Comparison of ENCODE assay signal across 8 cellular contexts in the genomic region with DNA sequence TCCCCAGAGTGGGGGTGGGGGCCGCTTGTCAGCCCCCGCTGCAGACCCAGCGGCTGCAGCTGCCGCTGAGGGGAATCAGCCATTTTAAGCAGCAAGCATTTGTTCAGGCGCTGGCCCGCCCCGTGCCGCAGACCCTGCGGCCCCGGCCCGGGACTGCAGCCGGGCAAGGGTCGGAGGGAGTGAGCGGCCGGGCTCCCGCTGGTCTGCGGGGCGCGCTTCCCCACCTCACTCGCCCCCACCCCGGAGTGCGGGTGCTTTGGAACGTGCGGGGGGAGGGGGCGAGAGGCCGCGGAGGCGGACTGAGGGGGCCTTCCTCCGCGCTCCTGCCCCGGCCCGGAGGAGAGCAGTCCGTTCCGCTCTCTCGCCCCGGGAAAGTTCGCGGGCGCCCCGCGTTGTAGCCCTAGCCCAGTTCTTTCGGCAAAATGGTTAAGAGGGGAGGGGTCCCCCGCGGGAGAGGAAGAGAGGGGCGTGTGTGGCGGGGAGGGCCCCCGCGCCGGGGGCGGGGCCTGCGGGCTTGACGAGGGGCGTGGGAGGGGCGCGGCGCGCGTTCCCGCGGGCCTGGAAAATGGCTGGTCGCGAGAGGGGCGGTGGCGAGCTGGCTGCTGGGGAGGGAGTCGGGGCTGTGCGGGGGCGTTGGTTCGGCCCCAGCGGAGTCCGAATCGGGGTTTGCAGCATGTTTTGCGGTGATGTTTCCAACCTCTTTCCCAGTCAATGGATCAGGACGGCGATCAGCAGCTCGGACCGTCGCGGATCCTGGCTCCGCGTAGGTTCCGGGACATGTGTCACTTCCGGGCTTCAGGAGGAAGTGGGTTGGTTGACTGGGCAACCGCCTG. TPM values are rescaled to one million over a fixed set of nuclear protein-coding genes. Genes with fewer than 3 reads are reported as not detected.
DNase-seq lines count a peak whose midpoint lies in the region; ATAC-seq and TF ChIP-seq lines count a peak whose summit lies in the region.

No MANE protein-coding gene starts in this region.

- intact Hi-C loops in Caco-2 (cut with micrococcal nuclease; ENCODE audit: unreplicated experiment): loop anchor here (2.0 kb wide), 1 partner anchor 65 kb away; no protein-coding TSS in a partner anchor

- H3K36me3 Mint-ChIP-seq in Caco-2 (ENCODE audit: insufficient read depth, unreplicated experiment) (peaks cover 13% of the 10 kb centered on the region), endothelial cell (ENCODE audit: low read depth, unreplicated experiment) (no peaks in the 10 kb centered on the region), mesothelial cell of epicardium (peaks cover 8% of the 10 kb centered on the region)

- no peak for TF ChIP-seq CTCF in Caco-2 (IDR thresholded peaks at IDR 0.05; ENCODE audit: insufficient read depth in 1 of 2, low read depth in 1 of 2, low read length in 1 of 2, severe bottlenecking in 1 of 2, unreplicated experiment in 1 of 2)
- TF ChIP-seq CTCF in endothelial cell (IDR thresholded peaks at IDR 0.05; ENCODE audit: unreplicated experiment): no peak
- no peak for TF ChIP-seq CTCF in mesothelial cell of epicardium (IDR thresholded peaks at IDR 0.05; ENCODE audit: unreplicated experiment)

- CTCF ChIA-PET in Caco-2 (lab: Charles Lee): interaction anchor here (0.7 kb wide), 1 partner anchor 114 kb away, joined by 3 read pairs; no protein-coding TSS in a partner anchor

- DNase-seq in Caco-2 (peak; percentile 87), HK-2 (ENCODE audit: unreplicated experiment) (peak; percentile 82), NOMO-1 treated with DMSO at 0.1 percent for 48 hours (lab: John Stamatoyannopoulos, UW; ENCODE audit: unreplicated experiment) (peak; percentile 76), endothelial cell (ENCODE audit: low spot score) (peak; percentile 83), mesothelial cell of epicardium (ENCODE audit: low spot score in 2 of 2, unreplicated experiment in 2 of 2) (peak; percentile 75 to 89)
- DNase-seq in activated CD8-positive, alpha-beta memory T cell treated with anti-CD3 and anti-CD28 coated beads, Interleukin-2, amount 50 U/mL, for 48 hours: peak; percentile 93
- peak; percentile 76 to 80 for DNase-seq in stimulated activated CD8-positive, alpha-beta memory T cell treated with anti-CD3 and anti-CD28 coated beads, Interleukin-15, amount 100 ng/mL, for 4 hours (ENCODE audit: low read depth in 2 of 2)

- peaks cover 12% of the 10 kb centered on the region for H3K4me1 Mint-ChIP-seq in Caco-2 (ENCODE audit: low read depth, unreplicated experiment)
- peaks cover 12% of the 10 kb centered on the region for H3K4me1 Mint-ChIP-seq in endothelial cell (ENCODE audit: unreplicated experiment)
- peaks cover 30% of the 10 kb centered on the region for H3K4me1 Mint-ChIP-seq in mesothelial cell of epicardium

- H3K36me3 ChIP-seq in Caco-2 (ENCODE audit: control insufficient read depth, insufficient read depth, low read length): 0 out of 2 replicates have a peak, but pooled peaks cover 2% of the 10 kb centered on the region

- peaks cover 30% of the 10 kb centered on the region for H3K4me1 ChIP-seq in Caco-2

- no peaks in the 10 kb centered on the region for H3K9me3 ChIP-seq in Caco-2

- ATAC-seq in GM19463 (IDR thresholded peaks at IDR 0.05; ENCODE audit: unreplicated experiment): peak; percentile 35

- H3K27me3 Mint-ChIP-seq in Caco-2 (ENCODE audit: insufficient read depth, unreplicated experiment) (no peaks in the 10 kb centered on the region), endothelial cell (ENCODE audit: unreplicated experiment) (peaks cover 15% of the 10 kb centered on the region), mesothelial cell of epicardium (ENCODE audit: low read depth) (no peaks in the 10 kb centered on the region)

- POLR2A ChIA-PET in Caco-2 (lab: Charles Lee): interaction anchor here (1.0 kb wide), 1 partner anchor 62 kb away, joined by 6 read pairs; no protein-coding TSS in a partner anchor

- TSS peak; percentile 75 for BruUV-seq in Caco-2 (replicated peaks; lab: Mats Ljungman, UMichigan)

- H3K27ac Mint-ChIP-seq in Caco-2 (ENCODE audit: unreplicated experiment): peak overlapping the region; percentile 88
- peak overlapping the region; percentile 94 for H3K27ac Mint-ChIP-seq in endothelial cell (ENCODE audit: unreplicated experiment)
- H3K27ac Mint-ChIP-seq in mesothelial cell of epicardium: peak overlapping the region; percentile 99

- H3K9me3 Mint-ChIP-seq in Caco-2 (ENCODE audit: unreplicated experiment): no peaks in the 10 kb centered on the region
- H3K9me3 Mint-ChIP-seq in endothelial cell (ENCODE audit: unreplicated experiment): no peaks in the 10 kb centered on the region
- no peaks in the 10 kb centered on the region for H3K9me3 Mint-ChIP-seq in mesothelial cell of epicardium

- H3K4me3 Mint-ChIP-seq in Caco-2 (ENCODE audit: unreplicated experiment) (peak overlapping the region; percentile 96), endothelial cell (ENCODE audit: unreplicated experiment) (peak overlapping the region; percentile 95), mesothelial cell of epicardium (peak overlapping the region; percentile 93)

- H3K4me3 ChIP-seq in Caco-2 (ENCODE audit: low read depth, low read length): peak overlapping the region; percentile 73

- H3K27me3 ChIP-seq in Caco-2 (replicated peaks; ENCODE audit: control insufficient read depth, insufficient read depth, low read length): no peaks in the 10 kb centered on the region

RNA-seq across cellular contexts. Expression of gene ING2, which starts 0.9 kb away (rescaled TPM):
- total RNA-seq in Caco-2 (2022): 12.9 and 15.3 TPM in 2 replicates
- total RNA-seq in endothelial cell (ENCODE audit: unreplicated experiment): 12.2 TPM
- total RNA-seq in mesothelial cell of epicardium: 10.1 to 11.4 TPM (median 11.3 TPM) in 3 replicates

Comparison
In these comparisons a context has a peak if more than half of its experiments do, and no peak if none do; other contexts are left out.
1. Peak in every context shown above with its lines: DNase-seq, ATAC-seq and H3K4me3 ChIP-seq.